ENCODE assay signal across 24 cellular contexts in genomic region chr16:69581297-69581696, GRCh38.
"Had no signal": no experiment of that assay in that cellular context is flagged by ENCODE, and none has a peak within 500 bp of the region (broad histone marks: within the 10 kb centered on the region; RNA-seq: fewer than 3 reads in every experiment).

No MANE protein-coding gene starts in this region.

- H3K27me3 ChIP-seq: adrenal gland, breast epithelium, gastroesophageal sphincter, heart left ventricle, neutrophil, pancreas, right lobe of liver, thyroid gland had no signal

- H3K4me3 Mint-ChIP-seq: activated CD4-positive, alpha-beta memory T cell treated with anti-CD3 and anti-CD28 coated beads for 36 hours; activated naive CD4-positive, alpha-beta T cell treated with anti-CD3 and anti-CD28 coated beads for 36 hours; mesothelial cell of epicardium; natural killer cell treated with Interleukin-12 subunit alpha and Interleukin-12 subunit beta and Interleukin-15 and Interleukin-18, amount 100 ng/mL, for 72 hours had no signal

- H3K4me3 ChIP-seq: adrenal gland, breast epithelium, gastroesophageal sphincter, heart left ventricle, pancreas, right lobe of liver, thyroid gland had no signal

- H3K27ac ChIP-seq: adrenal gland, breast epithelium, gastroesophageal sphincter, heart left ventricle, neutrophil, pancreas, right lobe of liver, thyroid gland had no signal

- H3K4me1 ChIP-seq: right lobe of liver had no signal

- FAIRE-seq: astrocyte, kidney, pancreas, small intestine had no signal

- H3K9me3 Mint-ChIP-seq: activated CD4-positive, alpha-beta memory T cell treated with anti-CD3 and anti-CD28 coated beads for 36 hours; activated naive CD4-positive, alpha-beta T cell treated with anti-CD3 and anti-CD28 coated beads for 36 hours; natural killer cell treated with Interleukin-12 subunit alpha and Interleukin-12 subunit beta and Interleukin-15 and Interleukin-18, amount 100 ng/mL, for 72 hours had no signal

- ATAC-seq: gastroesophageal sphincter; heart left ventricle; left lobe of liver; natural killer cell treated with Interleukin-12 subunit alpha and Interleukin-12 subunit beta and Interleukin-15 and Interleukin-18, amount 100 ng/mL, for 72 hours; pancreas; right lobe of liver had no signal

- H3K9me3 ChIP-seq: adrenal gland, breast epithelium, gastroesophageal sphincter, neutrophil, pancreas, right lobe of liver, thyroid gland had no signal

- DNase-seq: activated CD4-positive, alpha-beta memory T cell treated with anti-CD3 and anti-CD28 coated beads for 36 hours; activated CD4-positive, CD25-positive, alpha-beta regulatory T cell treated with anti-CD3 and anti-CD28 coated beads, Interleukin-2, amount 50 U/mL, for 72 hours; activated CD8-positive, alpha-beta memory T cell treated with anti-CD3 and anti-CD28 coated beads, Interleukin-2, amount 50 U/mL, for 4 hours; activated naive CD4-positive, alpha-beta T cell treated with anti-CD3 and anti-CD28 coated beads for 36 hours; adrenal gland; cerebellar nuclear complex; cortex of kidney; effector CD4-positive, alpha-beta T cell; heart left ventricle; kidney; pancreas; right lobe of liver; small intestine; stimulated activated CD4-positive, alpha-beta T cell treated with anti-CD3 and anti-CD28 coated beads, Interleukin-15, amount 100 ng/mL, for 24 hours; stimulated activated CD4-positive, alpha-beta T cell treated with anti-CD3 and anti-CD28 coated beads, Interleukin-2, amount 100 ng/mL, for 48 hours; T1000; thyroid gland had no signal

- H3K27me3 Mint-ChIP-seq: activated CD4-positive, alpha-beta memory T cell treated with anti-CD3 and anti-CD28 coated beads for 36 hours; natural killer cell treated with Interleukin-12 subunit alpha and Interleukin-12 subunit beta and Interleukin-15 and Interleukin-18, amount 100 ng/mL, for 72 hours had no signal

- H3K36me3 ChIP-seq: adrenal gland, breast epithelium, gastroesophageal sphincter, pancreas, right lobe of liver, thyroid gland had no signal

- H3K36me3 Mint-ChIP-seq: natural killer cell treated with Interleukin-12 subunit alpha and Interleukin-12 subunit beta and Interleukin-15 and Interleukin-18, amount 100 ng/mL, for 72 hours had no signal

- H3K27ac Mint-ChIP-seq: activated CD4-positive, alpha-beta memory T cell treated with anti-CD3 and anti-CD28 coated beads for 36 hours; activated naive CD4-positive, alpha-beta T cell treated with anti-CD3 and anti-CD28 coated beads for 36 hours; mesothelial cell of epicardium; natural killer cell treated with Interleukin-12 subunit alpha and Interleukin-12 subunit beta and Interleukin-15 and Interleukin-18, amount 100 ng/mL, for 72 hours had no signal
